22 cellular contexts compared by ENCODE assay signal in genomic region chr5:1554410-1554967, GRCh38. TPM values are rescaled to one million over a fixed set of nuclear protein-coding genes. Genes with fewer than 3 reads are reported as not detected.
DNase-seq lines count a peak whose midpoint lies in the region; ATAC-seq and TF ChIP-seq lines count a peak whose summit lies in the region.
"Had no signal": no experiment of that assay in that cellular context is flagged by ENCODE, and none has a peak within 500 bp of the region (broad histone marks: within the 10 kb centered on the region; RNA-seq: fewer than 3 reads in every experiment).

No MANE protein-coding gene starts in this region.

- H3K9ac ChIP-seq in smooth muscle cell (ENCODE audit: low read depth) (no peak overlapping the region), mesendoderm (ENCODE audit: low read length) (no peak overlapping the region)

- intact Hi-C loops in left lung (cut with DNase I) (no loop called here), Right ventricle myocardium inferior (cut with DNase I) (no loop called here)

- TF ChIP-seq POLR2A in Peyer's patch (IDR thresholded peaks at IDR 0.05) = no peak

- H3K4me2 ChIP-seq in smooth muscle cell = peak overlapping the region; percentile 53
- no peak overlapping the region for H3K4me2 ChIP-seq in mesendoderm (ENCODE audit: low read length)

- H2BK120ac ChIP-seq in mesendoderm (ENCODE audit: low read depth, low read length) = no peak overlapping the region

- no peak overlapping the region for H2BK5ac ChIP-seq in mesendoderm (ENCODE audit: low read length)

- H3K79me2 ChIP-seq in smooth muscle cell (ENCODE audit: low read depth) (no peaks in the 10 kb centered on the region), mesendoderm (ENCODE audit: control insufficient read depth, insufficient read depth, low read length) (no peaks in the 10 kb centered on the region)

- POLR2A ChIA-PET in GM10248 (lab: Yijun Ruan, JAX) = interaction anchor here (0.6 kb wide), 1 partner anchor 68 kb away, joined by 3 read pairs; no protein-coding TSS in a partner anchor

- no peak overlapping the region for H4K5ac ChIP-seq in mesendoderm (ENCODE audit: low read length)

- H3K36me3 ChIP-seq in Peyer's patch (no peaks in the 10 kb centered on the region), left lung (no peaks in the 10 kb centered on the region), smooth muscle cell (ENCODE audit: low read depth) (no peaks in the 10 kb centered on the region), mesendoderm (ENCODE audit: control insufficient read depth, insufficient read depth, low read length) (no peaks in the 10 kb centered on the region)
- H3K36me3 ChIP-seq: thoracic aorta had no signal

- H3K4me1 ChIP-seq in Peyer's patch (no peaks in the 10 kb centered on the region), left lung (peaks cover 3 to 12% of the 10 kb centered on the region in 2 donors), smooth muscle cell (ENCODE audit: low read depth) (peaks cover 4% of the 10 kb centered on the region), mesendoderm (ENCODE audit: control insufficient read depth, low read depth, low read length) (no peaks in the 10 kb centered on the region)

- no peak overlapping the region for H2AFZ ChIP-seq in smooth muscle cell (ENCODE audit: low read depth)

- H3K4ac ChIP-seq in mesendoderm (ENCODE audit: low read depth, low read length) = no peak overlapping the region

- no peaks in the 10 kb centered on the region for H3K79me1 ChIP-seq in mesendoderm (ENCODE audit: low read length)

- H3K4me3 ChIP-seq in Peyer's patch (no peak overlapping the region), left lung (no peak overlapping the region), smooth muscle cell (no peak overlapping the region), mesendoderm (ENCODE audit: low read length) (no peak overlapping the region)
- H3K4me3 ChIP-seq: thoracic aorta had no signal

- H3K23ac ChIP-seq in mesendoderm (ENCODE audit: low read length) = no peak overlapping the region

- no peaks in the 10 kb centered on the region for H3K27me3 ChIP-seq in Peyer's patch
- peaks cover 0 to 21% of the 10 kb centered on the region in 2 donors for H3K27me3 ChIP-seq in left lung
- H3K27me3 ChIP-seq in smooth muscle cell (ENCODE audit: low read depth) = peaks cover 4% of the 10 kb centered on the region
- no peaks in the 10 kb centered on the region for H3K27me3 ChIP-seq in mesendoderm (ENCODE audit: insufficient read depth, low read length, poor library complexity)

- ATAC-seq in left lung = no peak
- ATAC-seq in Right ventricle myocardium inferior = no peak
- ATAC-seq: right cardiac atrium had no signal

- CTCF ChIA-PET in GM10248 (lab: Yijun Ruan, JAX) = interaction anchor here (2.1 to 2.7 kb wide), 2 partner anchors 18 to 39 kb away, joined by 4 to 7 read pairs; no protein-coding TSS in a partner anchor

- no peak overlapping the region for H2BK15ac ChIP-seq in mesendoderm (replicated peaks; ENCODE audit: low read depth)

- DNase-seq in GM10248 (ENCODE audit: extremely low spot score) (peak; percentile 17), Peyer's patch (peak in 2 of 3 donors; percentile 20 to 39), left lung (no peak), smooth muscle cell (lab: John Stamatoyannopoulos, UW; ENCODE audit: unreplicated experiment) (no peak), mesendoderm (no peak), Right ventricle myocardium inferior (ENCODE audit: missing footprints) (no peak), SKM-1 (lab: John Stamatoyannopoulos, UW; ENCODE audit: unreplicated experiment) (no peak), SIG-M5 (lab: John Stamatoyannopoulos, UW) (no peak)
- DNase-seq: activated CD4-positive, alpha-beta T cell treated with anti-CD3 and anti-CD28 coated beads, Interleukin-2, amount 10 ng/mL, durations not matched to agents 7 days and 5 days; caudate nucleus; dermis blood vessel endothelial cell; KBM-7; kidney; MM.1S; naive thymus-derived CD4-positive, alpha-beta T cell; NCI-H1436 treated with DMSO at 0.1 percent for 48 hours; NCI-H2171; NCI-H524; stimulated activated naive CD4-positive, alpha-beta T cell treated with Interleukin-2 at 50 U/mL for 16 hours; T-helper 9 cell had no signal

- WGBS in smooth muscle cell (ENCODE audit: low lambda C conversion rate) = 93% methylated on average over 11 of the region's 11 CpGs
- WGBS in mesendoderm (ENCODE audit: extremely low coverage, insufficient coverage, low lambda C conversion rate) = no CpG with 5 or more reads among the region's 11 CpGs

- no peak overlapping the region for H4K8ac ChIP-seq in mesendoderm (ENCODE audit: low read depth, low read length)

- no peak overlapping the region for H3K56ac ChIP-seq in mesendoderm (ENCODE audit: low read length)

- no peak for TF ChIP-seq CTCF in GM10248 (IDR thresholded peaks at IDR 0.05; ENCODE audit: control extremely low read depth, extremely low read depth, low read depth, missing control alignments)
- TF ChIP-seq CTCF in Peyer's patch (IDR thresholded peaks at IDR 0.05) = no peak
- no peak for TF ChIP-seq CTCF in left lung (IDR thresholded peaks at IDR 0.05)
- TF ChIP-seq CTCF in smooth muscle cell (IDR thresholded peaks at IDR 0.05; ENCODE audit: borderline replicate concordance, insufficient read depth, poor library complexity, severe bottlenecking) = no peak

- H4K20me1 ChIP-seq in smooth muscle cell (ENCODE audit: low read depth) = no peaks in the 10 kb centered on the region

- H3K27ac ChIP-seq in Peyer's patch (no peak overlapping the region), left lung (peak overlapping the region; percentile 10 to 71), smooth muscle cell (ENCODE audit: low read depth) (no peak overlapping the region), mesendoderm (ENCODE audit: low read depth, low read length) (no peak overlapping the region)
- H3K27ac ChIP-seq: thoracic aorta had no signal

- H2AK5ac ChIP-seq in mesendoderm (ENCODE audit: low read length) = no peak overlapping the region

- H3K18ac ChIP-seq in mesendoderm (ENCODE audit: low read length) = no peak overlapping the region

- no peaks in the 10 kb centered on the region for H3F3A ChIP-seq in smooth muscle cell (ENCODE audit: low read depth)

- no peaks in the 10 kb centered on the region for H3K9me3 ChIP-seq in Peyer's patch
- H3K9me3 ChIP-seq in left lung = no peaks in the 10 kb centered on the region
- H3K9me3 ChIP-seq in smooth muscle cell (replicated peaks; ENCODE audit: low read depth) = no peaks in the 10 kb centered on the region
- H3K9me3 ChIP-seq: thoracic aorta had no signal

RNA-seq across cellular contexts. Expression of gene LPCAT1, which starts 30.7 kb away (rescaled TPM):
- total RNA-seq in Peyer's patch (10 to 100 TPM in 3 of 4 donors, 1 to 10 TPM in 1; 8.8 to 59.4 (median 28.5) TPM), left lung (100 to 1,000 TPM; 458 to 751 TPM), smooth muscle cell (42.7 and 52.0 TPM in 2 replicates), Right ventricle myocardium inferior (13.4 TPM)
- polyA plus RNA-seq in smooth muscle cell = 50.1 and 55.7 TPM in 2 replicates
- polyA plus RNA-seq in mesendoderm (2013, experiment 1 of 2) = 135 TPM
- polyA plus RNA-seq in mesendoderm (2013, experiment 2 of 2) = 132 TPM

Comparison
In these comparisons a context has a peak if more than half of its experiments do, and no peak if none do; other contexts are left out.
1. DNase-seq: peak in GM10248 (single experiment) and Peyer's patch (2 of 3); none in left lung (0 of 2), smooth muscle cell (single experiment), mesendoderm (single experiment), Right ventricle myocardium inferior (single experiment), SKM-1 (single experiment) and SIG-M5 (single experiment).
2. H3K27ac ChIP-seq: peak in left lung (2 of 2); none in Peyer's patch (0 of 4), smooth muscle cell (single experiment) and mesendoderm (single experiment).